In the genomic region with DNA sequence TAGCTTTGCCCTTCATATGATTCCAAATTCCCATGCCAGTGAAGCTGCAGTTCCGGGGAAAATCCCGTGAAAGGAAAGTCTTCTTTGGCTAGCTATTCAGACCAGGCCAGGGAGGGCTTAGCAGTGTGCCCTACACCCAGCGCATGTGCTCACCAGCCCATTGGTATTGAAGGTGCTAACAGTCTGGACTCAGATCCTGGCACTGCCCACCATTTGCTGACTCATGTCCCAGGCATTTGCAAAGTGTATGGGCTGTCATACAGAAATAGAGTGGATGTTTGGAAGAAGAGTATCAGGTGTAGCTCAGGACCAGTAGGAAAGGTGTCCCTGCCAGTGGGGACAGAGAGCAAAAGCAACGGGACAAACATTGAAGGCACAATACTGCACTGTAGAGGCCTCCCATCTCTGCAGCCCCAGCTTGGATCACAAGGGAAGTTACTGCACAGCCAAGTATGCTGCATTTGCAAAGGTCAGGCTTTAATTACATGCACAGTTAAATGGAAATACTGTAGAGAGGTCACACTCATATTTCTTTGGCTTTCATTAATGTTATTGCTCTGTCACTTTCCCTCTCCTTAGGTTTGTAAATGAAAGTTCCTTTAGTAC, we compare ENCODE assay signal across 13 cellular contexts.
DNase-seq lines count a peak whose midpoint lies in the region; ATAC-seq, FAIRE-seq and TF ChIP-seq lines count a peak whose summit lies in the region.
"Had no signal": no experiment of that assay in that cellular context is flagged by ENCODE, and none has a peak within 500 bp of the region (broad histone marks: within the 10 kb centered on the region; RNA-seq: fewer than 3 reads in every experiment).

No MANE protein-coding gene starts in this region.

- no peak for DNase-seq in GM23338 (ENCODE audit: low spot score)
- DNase-seq in PC-3: peak; percentile 56
- no peak for DNase-seq in H1 (ENCODE audit: low read depth in 1 of 2, low spot score in 2 of 2)
- DNase-seq in psoas muscle: peak in 1 of 2 donors; percentile 54
- DNase-seq in UCSD-AML1 (lab: John Stamatoyannopoulos, UW; ENCODE audit: unreplicated experiment): no peak
- DNase-seq in NCI-H524 (lab: John Stamatoyannopoulos, UW): no peak
- DNase-seq: activated CD8-positive, alpha-beta memory T cell treated with anti-CD3 and anti-CD28 coated beads, Interleukin-2, amount 50 U/mL, for 4 hours; Calu3; natural killer cell; NCI-H1092 had no signal

- no TSS peak for BruUV-seq in PC-3 (replicated peaks; lab: Mats Ljungman, UMichigan)

- peaks cover 2% of the 10 kb centered on the region for H3K27me3 Mint-ChIP-seq in GM23338 (ENCODE audit: insufficient read depth, low read depth, poor library complexity)
- H3K27me3 Mint-ChIP-seq: dendritic cell treated with granulocyte-macrophage colony-stimulating factor and Interleukin-4, amounts not matched to agents 40 ng/mL and 50 ng/mL, for 4 days had no signal

- peak overlapping the region; percentile 53; the same call in 1 of the 2 replicates for H2BK5ac ChIP-seq in H1 (ENCODE audit: low read depth, low read length)

- H2BK120ac ChIP-seq in H1 (replicated peaks; ENCODE audit: low read depth, low read length): no peak overlapping the region

- no peaks in the 10 kb centered on the region for H3K27me3 ChIP-seq in GM23338 (ENCODE audit: insufficient read depth)
- no peaks in the 10 kb centered on the region for H3K27me3 ChIP-seq in PC-3 (ENCODE audit: low read length)
- no peaks in the 10 kb centered on the region for H3K27me3 ChIP-seq in H1 (replicated peaks in 1 of 4; ENCODE audit: control insufficient read depth in 3 of 4, extremely low read depth in 1 of 4, insufficient read depth in 3 of 4, low read length in 3 of 4)
- H3K27me3 ChIP-seq in psoas muscle (ENCODE audit: insufficient read depth in 3 of 3, low read length in 2 of 3): no peaks in the 10 kb centered on the region

- H3K14ac ChIP-seq in H1 (ENCODE audit: insufficient read length): no peak overlapping the region

- H3F3A ChIP-seq in GM23338 (replicated peaks; ENCODE audit: low read depth): no peaks in the 10 kb centered on the region
- no peaks in the 10 kb centered on the region for H3F3A ChIP-seq in PC-3 (ENCODE audit: low read length, unreplicated experiment)

- H3K9me3 Mint-ChIP-seq in GM23338: no peaks in the 10 kb centered on the region; the same call in 2 of the 3 replicates
- H3K9me3 Mint-ChIP-seq: dendritic cell treated with granulocyte-macrophage colony-stimulating factor and Interleukin-4, amounts not matched to agents 40 ng/mL and 50 ng/mL, for 4 days; natural killer cell had no signal

- H3K9ac ChIP-seq in PC-3 (ENCODE audit: low read length): no peak overlapping the region
- no peak overlapping the region for H3K9ac ChIP-seq in H1 (replicated peaks in 1 of 4; ENCODE audit: extremely low read depth in 1 of 4, low read depth in 3 of 4, low read length in 3 of 4)

- no peak overlapping the region for H4K8ac ChIP-seq in H1 (ENCODE audit: extremely low read depth, insufficient read depth, low read length)

- CTCF ChIA-PET in PC-3 (lab: Charles Lee): no interaction called here
- CTCF ChIA-PET in H1 (lab: Charles Lee; ENCODE audit: partially characterized antibody): interaction anchor here (0.8 to 1.1 kb wide), 2 partner anchors 12 to 521 kb away, joined by 3 read pairs; no protein-coding TSS in a partner anchor

- POLR2A ChIA-PET in PC-3 (lab: Charles Lee; ENCODE audit: unreplicated experiment): no interaction called here
- POLR2A ChIA-PET in H1 (lab: Charles Lee; ENCODE audit: partially characterized antibody): interaction anchor here (1.4 kb wide), 1 partner anchor 16 kb away, joined by 4 read pairs; no protein-coding TSS in a partner anchor

- no peak overlapping the region for H2AK5ac ChIP-seq in H1 (ENCODE audit: low read depth, low read length)

- H3K9me3 ChIP-seq in PC-3 (ENCODE audit: low read length) (no peaks in the 10 kb centered on the region), H1 (ENCODE audit: insufficient read depth in 2 of 2, low read depth in 1 of 2, low read length in 1 of 2) (no peaks in the 10 kb centered on the region), psoas muscle (no peaks in the 10 kb centered on the region)

- no peak overlapping the region for H3K4me3 ChIP-seq in GM23338
- H3K4me3 ChIP-seq in PC-3 (ENCODE audit: low read length): no peak overlapping the region
- no peak overlapping the region for H3K4me3 ChIP-seq in H1 (ENCODE audit: extremely low read depth in 1 of 4, insufficient read depth in 2 of 4, low read depth in 3 of 4, low read length in 4 of 4)
- H3K4me3 ChIP-seq in psoas muscle: no peak overlapping the region

- TF ChIP-seq CTCF in GM23338 (conservative IDR thresholded peaks at IDR 0.05; ENCODE audit: low read depth in 2 of 2) (no peak), PC-3 (conservative IDR thresholded peaks at IDR 0.05; ENCODE audit: low read depth, low read length) (no peak), H1 (IDR thresholded peaks at IDR 0.05; ENCODE audit: control extremely low read depth in 1 of 3, insufficient read depth in 1 of 3, low read depth in 1 of 3, low read length in 3 of 3) (no peak), psoas muscle (IDR thresholded peaks at IDR 0.05) (no peak)

- no peak overlapping the region for H2BK12ac ChIP-seq in H1 (ENCODE audit: low read depth, low read length)

- no peak for TF ChIP-seq POLR2A in H1 (IDR thresholded peaks at IDR 0.05; ENCODE audit: control extremely low read depth in 1 of 2, low read depth in 2 of 2, low read length in 2 of 2)

- no peaks in the 10 kb centered on the region for H3K23me2 ChIP-seq in H1 (ENCODE audit: low read depth, low read length)

- no peak for FAIRE-seq in H1 (lab: Jason Lieb, UNC)

- H3K4me1 ChIP-seq in GM23338 (ENCODE audit: insufficient read depth): peaks cover 32% of the 10 kb centered on the region
- H3K4me1 ChIP-seq in PC-3 (ENCODE audit: insufficient read depth, low read length): peaks cover 7% of the 10 kb centered on the region; the same call in 1 of the 2 replicates
- peaks cover 0 to 9% (median 5%) of the 10 kb centered on the region in 4 experiments; a peak in 5 of 7 replicates for H3K4me1 ChIP-seq in H1 (replicated peaks in 1 of 4; ENCODE audit: control insufficient read depth in 3 of 4, insufficient read depth in 4 of 4, low read length in 3 of 4)
- peaks cover 27% of the 10 kb centered on the region for H3K4me1 ChIP-seq in psoas muscle

- H3K4me3 Mint-ChIP-seq in GM23338: no peak overlapping the region
- H3K4me3 Mint-ChIP-seq: dendritic cell treated with granulocyte-macrophage colony-stimulating factor and Interleukin-4, amounts not matched to agents 40 ng/mL and 50 ng/mL, for 4 days; natural killer cell had no signal

- H4K20me1 ChIP-seq in GM23338 (replicated peaks; ENCODE audit: insufficient read depth) (no peaks in the 10 kb centered on the region; the same call in 1 of the 2 replicates), PC-3 (ENCODE audit: low read length) (no peaks in the 10 kb centered on the region), H1 (replicated peaks in 1 of 2; ENCODE audit: control insufficient read depth in 1 of 2, insufficient read depth in 2 of 2, low read length in 2 of 2) (no peaks in the 10 kb centered on the region)

- H2AFZ ChIP-seq in GM23338 (no peak overlapping the region), PC-3 (ENCODE audit: low read length) (no peak overlapping the region), H1 (ENCODE audit: low read length) (no peak overlapping the region)

- no peak for TF ChIP-seq RAD21 in H1 (IDR thresholded peaks at IDR 0.05 in 1 of 2, conservative IDR thresholded peaks at IDR 0.05 in 1 of 2; ENCODE audit: low read depth in 2 of 2, low read length in 2 of 2)

- no peak for TF ChIP-seq EP300 in H1 (IDR thresholded peaks at IDR 0.05; ENCODE audit: borderline replicate concordance in 1 of 2, low read depth in 2 of 2, low read length in 2 of 2)

- H3K79me2 ChIP-seq in GM23338 (replicated peaks; ENCODE audit: insufficient read depth) (no peaks in the 10 kb centered on the region), PC-3 (ENCODE audit: low read length) (no peaks in the 10 kb centered on the region), H1 (ENCODE audit: control insufficient read depth in 1 of 2, insufficient read depth in 2 of 2, low read length in 2 of 2) (no peaks in the 10 kb centered on the region)

- H4K5ac ChIP-seq in H1 (ENCODE audit: insufficient read length, low read depth, low read length): no peak overlapping the region

- 86% methylated on average over 4 of the region's 4 CpGs; no CpG with 5 or more reads in 1 of the 2 experiments for WGBS in H1 (ENCODE audit: extremely low coverage in 1 of 2, insufficient coverage in 1 of 2, insufficient read length in 1 of 2, insufficient replicate concordance in 2 of 2, low coverage in 1 of 2, low lambda C conversion rate in 2 of 2, missing lambda C conversion rate in 1 of 2), 2 experiments
- WGBS in psoas muscle, 3 donors: 28 to 30% (median 29%) methylated on average over 4 of the region's 4 CpGs

- H3K36me3 Mint-ChIP-seq in GM23338 (ENCODE audit: low read depth): no peaks in the 10 kb centered on the region
- H3K36me3 Mint-ChIP-seq: natural killer cell had no signal

- no peaks in the 10 kb centered on the region; the same call in 1 of the 2 replicates for H3K9me2 ChIP-seq in GM23338 (ENCODE audit: insufficient read depth)
- no peaks in the 10 kb centered on the region for H3K9me2 ChIP-seq in PC-3 (replicated peaks; ENCODE audit: low read length)

- H3K23ac ChIP-seq in H1 (ENCODE audit: insufficient read length): no peak overlapping the region

- no peak overlapping the region for H3K4me2 ChIP-seq in GM23338
- H3K4me2 ChIP-seq in PC-3 (ENCODE audit: low read length): no peak overlapping the region
- no peak overlapping the region for H3K4me2 ChIP-seq in H1 (ENCODE audit: insufficient read depth in 1 of 2, low read depth in 2 of 2, low read length in 2 of 2)

- no peak overlapping the region for H4K91ac ChIP-seq in H1 (replicated peaks; ENCODE audit: insufficient read length, low read length)

- no peak overlapping the region for H3K4ac ChIP-seq in H1 (replicated peaks; ENCODE audit: insufficient read length, low read depth, low read length)

- intact Hi-C loops in PC-3 (cut with micrococcal nuclease) (no loop called here), psoas muscle (cut with DNase I) (no loop called here)

- no peak overlapping the region for H3K27ac ChIP-seq in GM23338 (ENCODE audit: low read depth)
- no peak overlapping the region for H3K27ac ChIP-seq in PC-3 (ENCODE audit: low read length)
- H3K27ac ChIP-seq in H1 (ENCODE audit: low read depth, low read length): no peak overlapping the region
- no peak overlapping the region for H3K27ac ChIP-seq in psoas muscle

- peaks cover 37% of the 10 kb centered on the region for H3K4me1 Mint-ChIP-seq in GM23338
- H3K4me1 Mint-ChIP-seq: natural killer cell had no signal

- no peak overlapping the region for H3K18ac ChIP-seq in H1 (ENCODE audit: extremely low read depth, low read length)

- H3K36me3 ChIP-seq in GM23338 (ENCODE audit: insufficient read depth) (no peaks in the 10 kb centered on the region), PC-3 (ENCODE audit: low read depth, low read length) (no peaks in the 10 kb centered on the region), H1 (ENCODE audit: control insufficient read depth in 2 of 4, insufficient read depth in 4 of 4, low read length in 3 of 4) (no peaks in the 10 kb centered on the region), psoas muscle (ENCODE audit: insufficient read depth in 1 of 2, low read depth in 1 of 2) (no peaks in the 10 kb centered on the region)

- no peaks in the 10 kb centered on the region for H3K79me1 ChIP-seq in H1 (ENCODE audit: low read depth, low read length)

- H3K56ac ChIP-seq in H1 (replicated peaks; ENCODE audit: insufficient read length, low read depth, low read length): no peak overlapping the region

- H2BK20ac ChIP-seq in H1 (ENCODE audit: low read length): no peak overlapping the region

- H3K27ac Mint-ChIP-seq in GM23338: no peak overlapping the region
- H3K27ac Mint-ChIP-seq: dendritic cell treated with granulocyte-macrophage colony-stimulating factor and Interleukin-4, amounts not matched to agents 40 ng/mL and 50 ng/mL, for 4 days; natural killer cell had no signal

- ATAC-seq in GM23338 (peak; percentile 23), PC-3 (peak; percentile 75), psoas muscle (peak; percentile 92 to 96 (median 92)), GM21717 (IDR thresholded peaks at IDR 0.05; ENCODE audit: unreplicated experiment) (no peak)
- ATAC-seq: natural killer cell, sciatic nerve had no signal

- H2BK15ac ChIP-seq in H1 (ENCODE audit: low read length): 0 out of 2 replicates have a peak overlapping the region, but pooled peaks have one; percentile 11
